In genomic region chr9:69943146-69943545, GRCh38 we compare ENCODE assay signal across 27 cellular contexts.
"Had no signal": no experiment of that assay in that cellular context is flagged by ENCODE, and none has a peak within 500 bp of the region (broad histone marks: within the 10 kb centered on the region; RNA-seq: fewer than 3 reads in every experiment).

No MANE protein-coding gene starts in this region.

- H3K27me3 ChIP-seq: brain microvascular endothelial cell, SJCRH30 had no signal

- H3K36me3 ChIP-seq: brain microvascular endothelial cell, SJCRH30 had no signal

- H3K4me3 ChIP-seq: SJCRH30 had no signal

- H3K36me3 Mint-ChIP-seq: activated CD8-positive, alpha-beta memory T cell treated with anti-CD3 and anti-CD28 coated beads, Interleukin-2, amount 10 ng/mL, durations not matched to agents 7 days and 5 days; activated naive CD4-positive, alpha-beta T cell treated with anti-CD3 and anti-CD28 coated beads, Interleukin-2, amount 50 U/mL, for 72 hours had no signal

- H3K4me1 Mint-ChIP-seq: activated CD4-positive, alpha-beta T cell treated with anti-CD3 and anti-CD28 coated beads, Interleukin-2, amount 10 ng/mL, durations not matched to agents 24 days and 14 days; activated CD8-positive, alpha-beta memory T cell treated with anti-CD3 and anti-CD28 coated beads, Interleukin-2, amount 10 ng/mL, durations not matched to agents 7 days and 5 days; activated naive CD8-positive, alpha-beta T cell treated with anti-CD3 and anti-CD28 coated beads, Interleukin-2, amount 50 U/mL, for 24 hours; T-helper 17 cell had no signal

- FAIRE-seq: colon, TTC549 had no signal

- H3K4me3 Mint-ChIP-seq: activated B cell treated with CpG ODN at 0.5 μM for 24 hours; activated CD4-positive, alpha-beta T cell treated with anti-CD3 and anti-CD28 coated beads, Interleukin-2, amount 10 ng/mL, durations not matched to agents 24 days and 14 days; activated CD8-positive, alpha-beta memory T cell treated with anti-CD3 and anti-CD28 coated beads, Interleukin-2, amount 10 ng/mL, durations not matched to agents 7 days and 5 days; activated naive CD8-positive, alpha-beta T cell treated with anti-CD3 and anti-CD28 coated beads, Interleukin-2, amount 50 U/mL, for 24 hours; activated T-cell treated with anti-CD3 and anti-CD28 coated beads, Interleukin-2, amount 50 U/mL, for 4 hours; T-helper 17 cell had no signal

- H3K27me3 Mint-ChIP-seq: activated CD8-positive, alpha-beta memory T cell treated with anti-CD3 and anti-CD28 coated beads, Interleukin-2, amount 10 ng/mL, durations not matched to agents 7 days and 5 days had no signal

- H3K9me3 ChIP-seq: SJCRH30 had no signal

- H3K27ac ChIP-seq: brain microvascular endothelial cell, RWPE1, SJCRH30 had no signal

- H3K9me3 Mint-ChIP-seq: activated B cell treated with CpG ODN at 0.5 μM for 24 hours; activated CD4-positive, alpha-beta T cell treated with anti-CD3 and anti-CD28 coated beads, Interleukin-2, amount 10 ng/mL, durations not matched to agents 24 days and 14 days; activated naive CD8-positive, alpha-beta T cell treated with anti-CD3 and anti-CD28 coated beads, Interleukin-2, amount 50 U/mL, for 24 hours; activated T-cell treated with anti-CD3 and anti-CD28 coated beads, Interleukin-2, amount 50 U/mL, for 4 hours had no signal

- DNase-seq: activated B cell treated with CpG ODN at 0.5 μM for 24 hours; activated CD4-positive, alpha-beta T cell treated with anti-CD3 and anti-CD28 coated beads for 1 hour; activated CD4-positive, alpha-beta T cell treated with anti-CD3 and anti-CD28 coated beads, Interleukin-2, amount 10 ng/mL, durations not matched to agents 24 days and 14 days; activated CD4-positive, alpha-beta T cell treated with anti-CD3 and anti-CD28 coated beads, Interleukin-2, amount 50 U/mL, for 48 hours; activated CD8-positive, alpha-beta memory T cell treated with anti-CD3 and anti-CD28 coated beads, Interleukin-2, amount 10 ng/mL, durations not matched to agents 7 days and 5 days; activated effector memory CD4-positive, alpha-beta T cell treated with anti-CD3 and anti-CD28 coated beads, Interleukin-2, amount 50 U/mL, for 16 hours; activated naive CD4-positive, alpha-beta T cell treated with Interleukin-2 at 50 U/mL for 16 hours; activated naive CD8-positive, alpha-beta T cell treated with anti-CD3 and anti-CD28 coated beads, Interleukin-2, amount 50 U/mL, for 24 hours; activated T-cell treated with anti-CD3 and anti-CD28 coated beads, Interleukin-2, amount 50 U/mL, for 4 hours; amygdala; brain microvascular endothelial cell; cerebellar nuclear complex; Kasumi-1; KBM-7; NCI-H1436 treated with DMSO at 0.1 percent for 48 hours; NCI-H187; NCI-H446; NK-92 treated with Interleukin-12 subunit alpha and Interleukin-12 subunit beta, amount 100 ng/mL, for 24 hours; OCI-M1; Right ventricle myocardium superior; SJCRH30; T-helper 17 cell; T-helper 9 cell had no signal

- H3K27ac Mint-ChIP-seq: activated B cell treated with CpG ODN at 0.5 μM for 24 hours; activated CD4-positive, alpha-beta T cell treated with anti-CD3 and anti-CD28 coated beads, Interleukin-2, amount 10 ng/mL, durations not matched to agents 24 days and 14 days; activated CD8-positive, alpha-beta memory T cell treated with anti-CD3 and anti-CD28 coated beads, Interleukin-2, amount 10 ng/mL, durations not matched to agents 7 days and 5 days; activated naive CD4-positive, alpha-beta T cell treated with anti-CD3 and anti-CD28 coated beads, Interleukin-2, amount 50 U/mL, for 72 hours; activated naive CD8-positive, alpha-beta T cell treated with anti-CD3 and anti-CD28 coated beads, Interleukin-2, amount 50 U/mL, for 24 hours; T-helper 17 cell had no signal
